8 cellular contexts compared by ENCODE assay signal in genomic region chr17:59618894-59619312, GRCh38. TPM values are rescaled to one million over a fixed set of nuclear protein-coding genes. Genes with fewer than 3 reads are reported as not detected.
DNase-seq lines count a peak whose midpoint lies in the region; ATAC-seq, FAIRE-seq and TF ChIP-seq lines count a peak whose summit lies in the region.

No MANE protein-coding gene starts in this region.

- no peaks in the 10 kb centered on the region for H3K36me3 ChIP-seq in CD8-positive, alpha-beta T cell (ENCODE audit: insufficient read depth, low read length)
- H3K36me3 ChIP-seq in bronchial epithelial cell (ENCODE audit: control insufficient read depth, insufficient read depth, low read length), result no peaks in the 10 kb centered on the region

- no peaks in the 10 kb centered on the region for H3K9me3 Mint-ChIP-seq in CD8-positive, alpha-beta T cell
- no peaks in the 10 kb centered on the region for H3K9me3 Mint-ChIP-seq in mesothelial cell of epicardium

- POLR2A ChIA-PET in CD8-positive, alpha-beta T cell (lab: Charles Lee), result interaction anchor here (0.6 to 3.3 kb wide), 15 partner anchors 8 to 875 kb away, joined by 3 to 22 read pairs (median 4); partner anchors contain the start of genes DHX40, PRR11, PTRH2 and RNFT1

- no peaks in the 10 kb centered on the region for H3K27me3 Mint-ChIP-seq in CD8-positive, alpha-beta T cell (ENCODE audit: low read depth)
- no peaks in the 10 kb centered on the region for H3K27me3 Mint-ChIP-seq in mesothelial cell of epicardium (ENCODE audit: low read depth)

- H3K4me1 ChIP-seq in CD8-positive, alpha-beta T cell (ENCODE audit: insufficient read depth, low read length), result peaks cover 31% of the 10 kb centered on the region

- CTCF ChIA-PET in CD8-positive, alpha-beta T cell (lab: Charles Lee), result no interaction called here

- no peak for ATAC-seq in CD8-positive, alpha-beta T cell
- ATAC-seq in GM18520 (IDR thresholded peaks at IDR 0.05; ENCODE audit: unreplicated experiment), result no peak

- H3K27ac Mint-ChIP-seq in CD8-positive, alpha-beta T cell, result peak overlapping the region; percentile 98
- peak overlapping the region; percentile 100 for H3K27ac Mint-ChIP-seq in mesothelial cell of epicardium

- intact Hi-C loops in CD8-positive, alpha-beta T cell (cut with DNase I, micrococcal nuclease), result loop anchor here (1.0 to 10.0 kb wide), 11 partner anchors 33 to 1284 kb away; partner anchors contain the start of genes DHX40 (in 2 of the 2), PTRH2 (in 2 of the 2), VMP1 (in 2 of the 2) and MTMR4 (in 1 of the 2)

- H3K27ac ChIP-seq in CD8-positive, alpha-beta T cell (ENCODE audit: low read depth, low read length), result peak overlapping the region; percentile 91

- peaks cover 21% of the 10 kb centered on the region for H3K36me3 Mint-ChIP-seq in CD8-positive, alpha-beta T cell
- H3K36me3 Mint-ChIP-seq in mesothelial cell of epicardium, result no peaks in the 10 kb centered on the region

- H3K27me3 ChIP-seq in CD8-positive, alpha-beta T cell (ENCODE audit: insufficient read depth, low read length), result no peaks in the 10 kb centered on the region
- H3K27me3 ChIP-seq in bronchial epithelial cell (ENCODE audit: control insufficient read depth, insufficient read depth, low read length), result no peaks in the 10 kb centered on the region

- H3K4me3 ChIP-seq in CD8-positive, alpha-beta T cell (ENCODE audit: low read depth, low read length), result peak overlapping the region; percentile 99
- peak overlapping the region; percentile 100 for H3K4me3 ChIP-seq in bronchial epithelial cell (ENCODE audit: low read depth, low read length)

- no peak for DNase-seq in CD8-positive, alpha-beta T cell
- DNase-seq in HuH-7.5 (ENCODE audit: low spot score) (peak; percentile 71), bronchial epithelial cell (ENCODE audit: low read depth) (no peak), mesothelial cell of epicardium (ENCODE audit: low spot score in 2 of 2, unreplicated experiment in 2 of 2) (no peak), retina (no peak), AML-193 (lab: John Stamatoyannopoulos, UW) (no peak), RPMI8226 (no peak)

- no peak for TF ChIP-seq CTCF in CD8-positive, alpha-beta T cell (IDR thresholded peaks at IDR 0.05)
- TF ChIP-seq CTCF in bronchial epithelial cell (IDR thresholded peaks at IDR 0.05; ENCODE audit: insufficient read depth, low read length, severe bottlenecking), result no peak
- TF ChIP-seq CTCF in mesothelial cell of epicardium (IDR thresholded peaks at IDR 0.05; ENCODE audit: unreplicated experiment), result no peak

- H3K9me3 ChIP-seq in CD8-positive, alpha-beta T cell (ENCODE audit: low read length), result no peaks in the 10 kb centered on the region

- peak overlapping the region; percentile 96 for H3K4me3 Mint-ChIP-seq in CD8-positive, alpha-beta T cell
- H3K4me3 Mint-ChIP-seq in mesothelial cell of epicardium, result peak overlapping the region; percentile 94

- no peak for FAIRE-seq in bronchial epithelial cell (lab: Jason Lieb, UNC)

- peaks cover 44% of the 10 kb centered on the region for H3K4me1 Mint-ChIP-seq in CD8-positive, alpha-beta T cell (ENCODE audit: low read depth)
- H3K4me1 Mint-ChIP-seq in mesothelial cell of epicardium, result peaks cover 45% of the 10 kb centered on the region

RNA-seq across cellular contexts. Expression of gene CLTC, which starts 0.8 kb away (rescaled TPM):
- 10 to 100 TPM; 73.4 to 86.0 TPM for total RNA-seq in CD8-positive, alpha-beta T cell
- 251 and 258 TPM in 2 replicates for total RNA-seq in bronchial epithelial cell
- 192 to 201 TPM (median 192 TPM) in 3 replicates for total RNA-seq in mesothelial cell of epicardium

RNA-seq across cellular contexts. Expression of gene DHX40, which starts 53.5 kb away (rescaled TPM):
- 10 to 100 TPM; 72.7 to 72.8 TPM for total RNA-seq in CD8-positive, alpha-beta T cell
- total RNA-seq in bronchial epithelial cell (29.3 and 37.6 TPM in 2 replicates), mesothelial cell of epicardium (50.3 to 51.7 TPM (median 51.4 TPM) in 3 replicates)
